23 cellular contexts compared by ENCODE assay signal in the genomic region with DNA sequence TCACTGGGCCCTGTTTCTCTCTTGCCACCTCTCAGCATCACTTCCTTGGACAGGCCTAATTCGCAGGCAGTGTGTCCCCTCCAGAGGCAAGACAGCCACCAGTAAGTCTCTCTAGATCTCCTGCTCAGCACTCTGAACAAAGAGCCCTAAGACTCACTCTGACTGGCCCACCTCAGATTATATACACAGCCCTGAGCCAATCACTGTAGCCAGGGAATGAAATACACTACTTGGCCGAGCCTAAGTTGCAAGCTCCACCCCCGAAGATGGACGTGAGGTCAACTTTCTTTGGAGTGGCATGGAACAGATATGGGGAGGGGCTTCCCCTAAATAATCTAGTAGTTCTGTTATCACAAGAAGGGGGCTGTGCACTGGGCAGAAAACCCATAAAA. TPM values are rescaled to one million over a fixed set of nuclear protein-coding genes. Genes with fewer than 3 reads are reported as not detected.
"Had no signal": no experiment of that assay in that cellular context is flagged by ENCODE, and none has a peak within 500 bp of the region (broad histone marks: within the 10 kb centered on the region; RNA-seq: fewer than 3 reads in every experiment).

No MANE protein-coding gene starts in this region.

- H3K4me3 Mint-ChIP-seq: activated CD4-positive, alpha-beta T cell treated with anti-CD3 and anti-CD28 coated beads, Interleukin-2, amount 10 ng/mL, durations not matched to agents 7 days and 5 days; activated naive CD4-positive, alpha-beta T cell treated with anti-CD3 and anti-CD28 coated beads, Interleukin-2, amount 50 U/mL, for 24 hours; brain; central memory CD8-positive, alpha-beta T cell; naive thymus-derived CD4-positive, alpha-beta T cell; type B pancreatic cell had no signal

- H3K27me3 ChIP-seq: right atrium auricular region had no signal

- H3K36me3 Mint-ChIP-seq: activated naive CD4-positive, alpha-beta T cell treated with anti-CD3 and anti-CD28 coated beads, Interleukin-2, amount 50 U/mL, for 24 hours; brain; type B pancreatic cell had no signal

- H3K4me3 ChIP-seq: left lung, mucosa of descending colon, right atrium auricular region, skin epidermis had no signal

- DNase-seq: activated CD4-positive, alpha-beta T cell treated with anti-CD3 and anti-CD28 coated beads, Interleukin-2, amount 10 ng/mL, durations not matched to agents 7 days and 5 days; activated CD4-positive, CD25-positive, alpha-beta regulatory T cell; activated CD8-positive, alpha-beta memory T cell treated with anti-CD3 and anti-CD28 coated beads for 24 hours; amygdala; effector memory CD4-positive, alpha-beta T cell; head of caudate nucleus; left lung; mucosa of descending colon; naive thymus-derived CD4-positive, alpha-beta T cell; nucleus accumbens; stimulated activated CD4-positive, alpha-beta T cell treated with anti-CD3 and anti-CD28 coated beads, Interleukin-15, amount 100 ng/mL, for 24 hours; stimulated activated CD4-positive, alpha-beta T cell treated with anti-CD3 and anti-CD28 coated beads, Interleukin-4, amount 100 ng/mL, for 24 hours; stimulated activated naive CD4-positive, alpha-beta T cell treated with Interleukin-2 at 50 U/mL for 16 hours; SW 1271 had no signal

- H3K4me1 ChIP-seq: right atrium auricular region had no signal

- H3K27ac ChIP-seq: left lung, right atrium auricular region, skin epidermis had no signal

- H3K27ac Mint-ChIP-seq: activated CD4-positive, alpha-beta T cell treated with anti-CD3 and anti-CD28 coated beads, Interleukin-2, amount 10 ng/mL, durations not matched to agents 7 days and 5 days; activated naive CD4-positive, alpha-beta T cell treated with anti-CD3 and anti-CD28 coated beads, Interleukin-2, amount 50 U/mL, for 24 hours; type B pancreatic cell had no signal

- H3K9me3 Mint-ChIP-seq: activated CD4-positive, alpha-beta T cell treated with anti-CD3 and anti-CD28 coated beads, Interleukin-2, amount 10 ng/mL, durations not matched to agents 7 days and 5 days; activated naive CD4-positive, alpha-beta T cell treated with anti-CD3 and anti-CD28 coated beads, Interleukin-2, amount 50 U/mL, for 24 hours; central memory CD8-positive, alpha-beta T cell; type B pancreatic cell had no signal

- H3K9me3 ChIP-seq: left lung, mucosa of descending colon, right atrium auricular region had no signal

- FAIRE-seq: frontal cortex, islet of Langerhans had no signal

- H3K36me3 ChIP-seq: left lung, right atrium auricular region had no signal

RNA-seq across cellular contexts. Expression of a gene that starts 4.1 kb away (rescaled TPM):
- total RNA-seq: activated CD4-positive, alpha-beta T cell treated with anti-CD3 and anti-CD28 coated beads, Interleukin-2, amount 10 ng/mL, durations not matched to agents 7 days and 5 days; right atrium auricular region; T-helper 2 cell treated with Interferon-gamma antibody and Interleukin-4, amounts not matched to agents 100 ng/mL and 5 ng/mL, for 36 hours had no signal

RNA-seq across cellular contexts. Expression of a gene that starts 38.2 kb away (rescaled TPM):
- total RNA-seq: activated CD4-positive, alpha-beta T cell treated with anti-CD3 and anti-CD28 coated beads, Interleukin-2, amount 10 ng/mL, durations not matched to agents 7 days and 5 days; frontal cortex; naive thymus-derived CD4-positive, alpha-beta T cell; T-helper 2 cell treated with Interferon-gamma antibody and Interleukin-4, amounts not matched to agents 100 ng/mL and 5 ng/mL, for 36 hours had no signal

RNA-seq across cellular contexts. Expression of a gene that starts 47.5 kb away (rescaled TPM):
- total RNA-seq: activated CD4-positive, alpha-beta T cell treated with anti-CD3 and anti-CD28 coated beads, Interleukin-2, amount 10 ng/mL, durations not matched to agents 7 days and 5 days; naive thymus-derived CD4-positive, alpha-beta T cell; T-helper 2 cell treated with Interferon-gamma antibody and Interleukin-4, amounts not matched to agents 100 ng/mL and 5 ng/mL, for 36 hours had no signal
